ENCODE assay signal across 13 cellular contexts in the genomic region with DNA sequence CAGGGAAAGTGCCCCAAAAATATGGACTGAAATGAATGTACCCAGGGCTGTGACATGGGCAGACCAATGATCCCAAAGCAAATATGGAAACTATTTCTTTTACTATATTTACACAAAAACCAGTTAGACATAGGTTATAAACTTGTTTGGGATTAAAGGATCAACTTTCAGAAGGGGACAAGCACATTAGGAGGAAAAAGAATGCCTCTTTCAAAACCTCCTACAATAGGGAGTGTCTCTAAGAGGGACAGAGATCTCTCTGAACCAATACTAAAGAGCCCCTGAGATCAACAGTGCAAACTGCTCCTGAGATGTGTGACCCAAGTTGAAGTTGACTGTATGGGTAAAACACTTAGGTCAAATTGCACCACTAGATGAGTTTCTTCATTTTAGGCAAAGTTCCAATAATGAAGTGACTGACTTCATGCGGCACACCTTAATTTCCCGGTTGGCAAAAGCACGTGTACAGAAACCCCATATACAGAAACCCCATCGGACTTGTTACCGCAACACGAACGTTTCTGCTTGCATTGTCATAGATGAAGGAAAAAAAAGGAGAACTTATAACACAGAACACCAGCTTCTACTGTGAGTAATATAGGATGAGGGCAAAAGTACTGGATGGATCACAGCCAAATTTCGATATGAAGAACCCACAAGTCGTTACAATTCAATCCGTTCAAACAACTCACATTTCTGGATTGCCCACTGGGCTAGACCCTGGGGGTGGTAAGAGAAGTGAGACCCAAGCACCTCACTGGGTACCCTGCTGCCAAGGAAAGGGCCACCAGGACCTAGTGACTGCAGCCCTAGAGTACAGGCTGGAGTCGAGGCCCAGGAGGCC. TPM values are rescaled to one million over a fixed set of nuclear protein-coding genes. Genes with fewer than 3 reads are reported as not detected.
A peak's percentile ranks its signal among the peaks of the same experiment; 100 is the strongest.
DNase-seq lines count a peak whose midpoint lies in the region; ATAC-seq and TF ChIP-seq lines count a peak whose summit lies in the region.
"Had no signal": no experiment of that assay in that cellular context is flagged by ENCODE, and none has a peak within 500 bp of the region (broad histone marks: within the 10 kb centered on the region; RNA-seq: fewer than 3 reads in every experiment).

No MANE protein-coding gene starts in this region.

- H3K27me3 ChIP-seq in ascending aorta (no peaks in the 10 kb centered on the region), right lobe of liver (no peaks in the 10 kb centered on the region), thoracic aorta (replicated peaks; ENCODE audit: insufficient read depth) (no peaks in the 10 kb centered on the region)

- H3K27ac ChIP-seq in ascending aorta (peak overlapping the region; percentile 86 to 91), right lobe of liver (no peak overlapping the region), thoracic aorta (peak overlapping the region; percentile 86 to 87)

- WGBS in right lobe of liver (ENCODE audit: insufficient coverage, low coverage, low lambda C conversion rate, missing lambda C conversion rate), result 71% methylated on average over 11 of the region's 11 CpGs

- TF ChIP-seq CTCF in ascending aorta (IDR thresholded peaks at IDR 0.05) (no peak), right lobe of liver (IDR thresholded peaks at IDR 0.05) (no peak), thoracic aorta (IDR thresholded peaks at IDR 0.05) (no peak)

- no peak for TF ChIP-seq POLR2A in right lobe of liver (IDR thresholded peaks at IDR 0.05)

- intact Hi-C loops in ascending aorta (cut with DNase I) (no loop called here), right lobe of liver (cut with DNase I) (no loop called here)

- H3K4me3 ChIP-seq in ascending aorta (peak overlapping the region; percentile 22 to 65), right lobe of liver (no peak overlapping the region), thoracic aorta (peak overlapping the region; percentile 71)

- DNase-seq in NCI-H1105 (lab: John Stamatoyannopoulos, UW) (peak; percentile 26), NCI-H1105 treated with DMSO at 0.1 percent for 48 hours (lab: John Stamatoyannopoulos, UW) (no peak), ascending aorta (ENCODE audit: low spot score in 2 of 2) (no peak), right lobe of liver (peak in 1 of 3 donors; percentile 20), thoracic aorta (ENCODE audit: low spot score) (no peak), cortex of kidney (lab: John Stamatoyannopoulos, UW) (no peak), D341Med (ENCODE audit: low spot score) (no peak)
- DNase-seq: activated effector memory CD4-positive, alpha-beta T cell treated with Interleukin-2 at 50 U/mL for 16 hours; DND-41; foreskin melanocyte; KG1; NCI-H345 had no signal

- H3K4me1 ChIP-seq in ascending aorta (peaks cover 5 to 49% of the 10 kb centered on the region in 2 donors), right lobe of liver (peaks cover 0 to 11% (median 0%) of the 10 kb centered on the region in 4 donors), thoracic aorta (ENCODE audit: control insufficient read depth in 1 of 2, low read depth in 2 of 2) (peaks cover 41 to 83% of the 10 kb centered on the region in 2 donors)

- H3K9me3 ChIP-seq in ascending aorta (no peaks in the 10 kb centered on the region), right lobe of liver (no peaks in the 10 kb centered on the region), thoracic aorta (no peaks in the 10 kb centered on the region)

- H3K36me3 ChIP-seq in ascending aorta (no peaks in the 10 kb centered on the region), right lobe of liver (no peaks in the 10 kb centered on the region), thoracic aorta (no peaks in the 10 kb centered on the region)

- ATAC-seq in right lobe of liver (peak in 3 of 4 donors; percentile 14 to 40 (median 17)), thoracic aorta (ENCODE audit: insufficient number of reproducible peaks, low FRiP score, low read depth) (no peak), HG02885 (IDR thresholded peaks at IDR 0.05; ENCODE audit: poor library complexity, unreplicated experiment) (no peak)

RNA-seq across cellular contexts. Expression of gene SVIL, which starts 4.3 kb away (rescaled TPM):
- total RNA-seq in ascending aorta, result 94.7 TPM
- 10 to 100 TPM; 12.3 to 15.1 (median 13.6) TPM for total RNA-seq in right lobe of liver
- total RNA-seq in thoracic aorta, result 100 to 1,000 TPM; 349 to 483 TPM

Comparison
In these comparisons a context has a peak if more than half of its experiments do, and no peak if none do; other contexts are left out.
1. H3K27ac ChIP-seq: peak in ascending aorta (2 of 2) and thoracic aorta (2 of 2); none in right lobe of liver (0 of 3).
2. H3K4me3 ChIP-seq: peak in ascending aorta (2 of 2) and thoracic aorta (single experiment); none in right lobe of liver (0 of 3).
3. ATAC-seq: peak in right lobe of liver (3 of 4); none in thoracic aorta (single experiment) and HG02885 (single experiment).